Comparison of ENCODE assay signal across 19 cellular contexts in genomic region chr3:32603064-32603463, GRCh38. TPM values are rescaled to one million over a fixed set of nuclear protein-coding genes. Genes with fewer than 3 reads are reported as not detected.
A peak's percentile ranks its signal among the peaks of the same experiment; 100 is the strongest.
DNase-seq lines count a peak whose midpoint lies in the region; ATAC-seq and TF ChIP-seq lines count a peak whose summit lies in the region.
"Had no signal": no experiment of that assay in that cellular context is flagged by ENCODE, and none has a peak within 500 bp of the region (broad histone marks: within the 10 kb centered on the region; RNA-seq: fewer than 3 reads in every experiment).

No MANE protein-coding gene starts in this region.

- H3K23ac ChIP-seq in mesendoderm (ENCODE audit: low read length) (no peak overlapping the region), trophoblast cell (ENCODE audit: low read length) (no peak overlapping the region)

- H3K4ac ChIP-seq in mesendoderm (ENCODE audit: low read depth, low read length) (no peak overlapping the region), trophoblast cell (ENCODE audit: low read depth, low read length) (no peak overlapping the region)

- TF ChIP-seq POLR2A in right lobe of liver (IDR thresholded peaks at IDR 0.05): no peak

- H3K9me3 ChIP-seq in right lobe of liver (no peaks in the 10 kb centered on the region), trophoblast cell (ENCODE audit: insufficient read depth, low read depth, low read length) (no peaks in the 10 kb centered on the region)
- H3K9me3 ChIP-seq: BLaER1, Caco-2 had no signal

- no peaks in the 10 kb centered on the region for H3K79me1 ChIP-seq in mesendoderm (ENCODE audit: low read length)
- no peaks in the 10 kb centered on the region for H3K79me1 ChIP-seq in trophoblast cell (ENCODE audit: low read length)

- H3K36me3 Mint-ChIP-seq in WTC11 (no peaks in the 10 kb centered on the region), endothelial cell (ENCODE audit: low read depth, unreplicated experiment) (no peaks in the 10 kb centered on the region)
- H3K36me3 Mint-ChIP-seq: CD8-positive, alpha-beta memory T cell had no signal

- no peak overlapping the region for H4K91ac ChIP-seq in trophoblast cell (ENCODE audit: low read depth, low read length)

- H2AFZ ChIP-seq in trophoblast cell (ENCODE audit: insufficient read depth, low read length, poor library complexity): no peak overlapping the region

- peaks cover 13% of the 10 kb centered on the region for H3K4me1 Mint-ChIP-seq in WTC11
- H3K4me1 Mint-ChIP-seq in endothelial cell (ENCODE audit: unreplicated experiment): peaks cover 5% of the 10 kb centered on the region
- H3K4me1 Mint-ChIP-seq: CD8-positive, alpha-beta memory T cell had no signal

- DNase-seq in H7: peak; percentile 28
- no peak for DNase-seq in WTC11 (ENCODE audit: low spot score)
- no peak for DNase-seq in endothelial cell (ENCODE audit: low spot score)
- peak; percentile 94 for DNase-seq in mesendoderm
- no peak for DNase-seq in right lobe of liver
- DNase-seq in GF-D8 (lab: John Stamatoyannopoulos, UW): no peak
- no peak for DNase-seq in trophoblast cell
- no peak for DNase-seq in NCI-H526 (lab: John Stamatoyannopoulos, UW)
- DNase-seq: 8988T; AML-193; Caco-2; CD8-positive, alpha-beta memory T cell; DND-41; GDM1; GOT3; HCEC 1CT; HFFc6 had no signal

- H4K8ac ChIP-seq in mesendoderm (ENCODE audit: low read depth, low read length): no peak overlapping the region
- no peak overlapping the region for H4K8ac ChIP-seq in trophoblast cell (ENCODE audit: low read depth, low read length)

- H2BK12ac ChIP-seq in trophoblast cell (ENCODE audit: low read length): no peak overlapping the region

- H3K27me3 ChIP-seq in H7 (ENCODE audit: control insufficient read depth, insufficient read depth, low read length) (no peaks in the 10 kb centered on the region), mesendoderm (ENCODE audit: insufficient read depth, low read length, poor library complexity) (no peaks in the 10 kb centered on the region), right lobe of liver (no peaks in the 10 kb centered on the region), trophoblast cell (ENCODE audit: insufficient read depth, low read length) (no peaks in the 10 kb centered on the region)
- H3K27me3 ChIP-seq: BLaER1 had no signal

- H4K12ac ChIP-seq in trophoblast cell (ENCODE audit: low read depth, low read length): no peak overlapping the region

- POLR2A ChIA-PET in WTC11 (lab: Charles Lee): interaction anchor here (0.6 to 1.0 kb wide), 2 partner anchors 23 to 102 kb away, joined by 3 to 4 read pairs; no protein-coding TSS in a partner anchor

- H3K56ac ChIP-seq in mesendoderm (ENCODE audit: low read length): no peak overlapping the region

- H3K36me3 ChIP-seq in H7 (replicated peaks; ENCODE audit: control insufficient read depth, insufficient read depth, low read length) (no peaks in the 10 kb centered on the region), mesendoderm (ENCODE audit: control insufficient read depth, insufficient read depth, low read length) (no peaks in the 10 kb centered on the region), right lobe of liver (no peaks in the 10 kb centered on the region), trophoblast cell (ENCODE audit: control insufficient read depth in 1 of 2, insufficient read depth in 2 of 2, low read length in 2 of 2) (no peaks in the 10 kb centered on the region)
- H3K36me3 ChIP-seq: BLaER1 had no signal

- no peak overlapping the region for H4K5ac ChIP-seq in mesendoderm (ENCODE audit: low read length)

- H2BK5ac ChIP-seq in mesendoderm (ENCODE audit: low read length) (no peak overlapping the region), trophoblast cell (ENCODE audit: low read depth, low read length, poor library complexity) (no peak overlapping the region)

- TF ChIP-seq CTCF in WTC11 (IDR thresholded peaks at IDR 0.05): no peak
- TF ChIP-seq CTCF in endothelial cell (IDR thresholded peaks at IDR 0.05; ENCODE audit: unreplicated experiment): no peak
- no peak for TF ChIP-seq CTCF in right lobe of liver (IDR thresholded peaks at IDR 0.05)

- H3K4me2 ChIP-seq in mesendoderm (ENCODE audit: low read length) (no peak overlapping the region), trophoblast cell (ENCODE audit: low read length) (no peak overlapping the region)
- H3K4me2 ChIP-seq: BLaER1 had no signal

- H3K79me2 ChIP-seq in mesendoderm (ENCODE audit: control insufficient read depth, insufficient read depth, low read length) (no peaks in the 10 kb centered on the region), trophoblast cell (ENCODE audit: control insufficient read depth, insufficient read depth, low read length, poor library complexity) (no peaks in the 10 kb centered on the region)

- peaks cover 3% of the 10 kb centered on the region; the same call in 1 of the 2 replicates for H3K9me3 Mint-ChIP-seq in WTC11
- no peaks in the 10 kb centered on the region for H3K9me3 Mint-ChIP-seq in endothelial cell (ENCODE audit: unreplicated experiment)
- H3K9me3 Mint-ChIP-seq: CD8-positive, alpha-beta memory T cell; HFFc6 had no signal

- H2BK120ac ChIP-seq in mesendoderm (ENCODE audit: low read depth, low read length) (no peak overlapping the region), trophoblast cell (ENCODE audit: insufficient read depth, low read length, poor library complexity) (no peak overlapping the region)

- ATAC-seq in WTC11 (peak; percentile 22; the same call in 1 of the 2 replicates), right lobe of liver (no peak)

- no peak overlapping the region for H3K4me3 ChIP-seq in H7 (ENCODE audit: insufficient read depth, low read depth, low read length)
- H3K4me3 ChIP-seq in mesendoderm (ENCODE audit: low read length): no peak overlapping the region
- H3K4me3 ChIP-seq in right lobe of liver: no peak overlapping the region
- H3K4me3 ChIP-seq in trophoblast cell (ENCODE audit: low read depth, low read length): no peak overlapping the region
- H3K4me3 ChIP-seq: BLaER1 had no signal

- H2AK5ac ChIP-seq in mesendoderm (ENCODE audit: low read length) (no peak overlapping the region), trophoblast cell (ENCODE audit: low read length) (no peak overlapping the region)

- H3K14ac ChIP-seq in trophoblast cell (ENCODE audit: low read length): no peak overlapping the region

- H3K18ac ChIP-seq in mesendoderm (ENCODE audit: low read length) (no peak overlapping the region), trophoblast cell (ENCODE audit: low read length) (no peak overlapping the region)

- H3K4me3 Mint-ChIP-seq in WTC11 (no peak overlapping the region), endothelial cell (ENCODE audit: unreplicated experiment) (no peak overlapping the region)
- H3K4me3 Mint-ChIP-seq: CD8-positive, alpha-beta memory T cell; HFFc6 had no signal

- no CpG with 5 or more reads among the region's 4 CpGs for WGBS in mesendoderm (ENCODE audit: extremely low coverage, insufficient coverage, low lambda C conversion rate)
- 37% methylated on average over 4 of the region's 4 CpGs for WGBS in right lobe of liver (ENCODE audit: insufficient coverage, low coverage, low lambda C conversion rate, missing lambda C conversion rate)
- no CpG with 5 or more reads among the region's 4 CpGs for WGBS in trophoblast cell (ENCODE audit: extremely low coverage, insufficient coverage, insufficient read length)

- H3K4me1 ChIP-seq in mesendoderm (ENCODE audit: control insufficient read depth, low read depth, low read length) (peaks cover 12% of the 10 kb centered on the region), right lobe of liver (no peaks in the 10 kb centered on the region), trophoblast cell (ENCODE audit: control insufficient read depth in 1 of 2, insufficient read depth in 2 of 2, low read length in 2 of 2) (no peaks in the 10 kb centered on the region)
- H3K4me1 ChIP-seq: Caco-2 had no signal

- CTCF ChIA-PET in WTC11 (lab: Charles Lee): no interaction called here

- H3K27ac ChIP-seq in mesendoderm (ENCODE audit: low read depth, low read length): no peak overlapping the region
- H3K27ac ChIP-seq in right lobe of liver: no peak overlapping the region
- no peak overlapping the region for H3K27ac ChIP-seq in trophoblast cell (ENCODE audit: low read depth, low read length)
- H3K27ac ChIP-seq: BLaER1, HL-60 had no signal

- H2BK15ac ChIP-seq in mesendoderm (replicated peaks; ENCODE audit: low read depth): no peak overlapping the region

- no peak overlapping the region for H3K9ac ChIP-seq in mesendoderm (ENCODE audit: low read length)
- no peak overlapping the region for H3K9ac ChIP-seq in trophoblast cell (ENCODE audit: low read length)
- H3K9ac ChIP-seq: BLaER1 had no signal

- H3K27me3 Mint-ChIP-seq in WTC11 (ENCODE audit: low read depth): peaks cover 5% of the 10 kb centered on the region
- peaks cover 5% of the 10 kb centered on the region for H3K27me3 Mint-ChIP-seq in endothelial cell (ENCODE audit: unreplicated experiment)

- intact Hi-C loops in right lobe of liver (cut with DNase I): no loop called here

- no peak overlapping the region for H3K27ac Mint-ChIP-seq in WTC11
- H3K27ac Mint-ChIP-seq in endothelial cell (ENCODE audit: unreplicated experiment): peak overlapping the region; percentile 13
- H3K27ac Mint-ChIP-seq: CD8-positive, alpha-beta memory T cell; HFFc6 had no signal

TF ChIP-seq in WTC11, 78 proteins besides CTCF, POLR2A, EP300 and RAD21:
- TF ChIP-seq SP1 (CRISPR knock-in tag; conservative IDR thresholded peaks at IDR 0.05) (no peak), SOX15 (CRISPR knock-in tag; IDR thresholded peaks at IDR 0.05) (no peak), ZNF263 (CRISPR knock-in tag; IDR thresholded peaks at IDR 0.05; ENCODE audit: low read depth) (no peak), ZNF671 (CRISPR knock-in tag; IDR thresholded peaks at IDR 0.05) (no peak)

RNA-seq across cellular contexts. Expression of gene DYNC1LI1, which starts 32.4 kb away (rescaled TPM):
- total RNA-seq in H7 (2014; rRNA removed; shearing (Covaris generic)): 57.2 and 58.7 TPM in 2 replicates
- 38.9 to 43.6 TPM (median 42.8 TPM) in 3 replicates for total RNA-seq in WTC11 (2021)
- 81.7 TPM for total RNA-seq in endothelial cell (ENCODE audit: unreplicated experiment)
- 48.5 TPM for polyA plus RNA-seq in mesendoderm (2013, experiment 1 of 2)
- 49.2 TPM for polyA plus RNA-seq in mesendoderm (2013, experiment 2 of 2)
- total RNA-seq in right lobe of liver: 10 to 100 TPM in 4 of 6 experiments, 1 to 10 TPM in 2; 7.6 to 16.9 (median 12.6) TPM
- polyA plus RNA-seq in trophoblast cell (2013): 25.8 TPM in 2 replicates

Comparison
In these comparisons a context has a peak if more than half of its experiments do, and no peak if none do; other contexts are left out.
1. DNase-seq: peak in H7 (single experiment) and mesendoderm (single experiment); none in WTC11 (single experiment), endothelial cell (single experiment), right lobe of liver (0 of 3), GF-D8 (single experiment), trophoblast cell (0 of 2) and NCI-H526 (0 of 2).